23 cellular contexts compared by ENCODE assay signal in genomic region chr15:44447772-44448376, GRCh38. TPM values are rescaled to one million over a fixed set of nuclear protein-coding genes. Genes with fewer than 3 reads are reported as not detected.
DNase-seq lines count a peak whose midpoint lies in the region; ATAC-seq, FAIRE-seq and TF ChIP-seq lines count a peak whose summit lies in the region.
"Had no signal": no experiment of that assay in that cellular context is flagged by ENCODE, and none has a peak within 500 bp of the region (broad histone marks: within the 10 kb centered on the region; RNA-seq: fewer than 3 reads in every experiment).

No MANE protein-coding gene starts in this region.

- H3K27ac Mint-ChIP-seq in activated CD8-positive, alpha-beta T cell treated with anti-CD3 and anti-CD28 coated beads for 36 hours, result no peak overlapping the region

- H2BK15ac ChIP-seq in mesendoderm (replicated peaks; ENCODE audit: low read depth), result no peak overlapping the region

- H3K27me3 ChIP-seq in GM12878 (replicated peaks in 1 of 2; ENCODE audit: control insufficient read depth in 2 of 2, insufficient read depth in 2 of 2, low read length in 1 of 2), result no peaks in the 10 kb centered on the region
- H3K27me3 ChIP-seq in mesendoderm (ENCODE audit: insufficient read depth, low read length, poor library complexity), result no peaks in the 10 kb centered on the region
- no peaks in the 10 kb centered on the region for H3K27me3 ChIP-seq in upper lobe of right lung
- H3K27me3 ChIP-seq: SJCRH30 had no signal

- no peak overlapping the region for H4K8ac ChIP-seq in mesendoderm (ENCODE audit: low read depth, low read length)

- H3K4me2 ChIP-seq in GM12878 (ENCODE audit: control insufficient read depth, insufficient read depth) (no peak overlapping the region), mesendoderm (ENCODE audit: low read length) (no peak overlapping the region)
- H3K4me2 ChIP-seq: KMS-11, PC-9 had no signal

- in situ Hi-C loops in GM12878 (cut with MboI), result no loop called here

- RAD21 ChIA-PET in GM12878 (lab: Charles Lee; ENCODE audit: unreplicated experiment), result no interaction called here

- H3K4me3 ChIP-seq in GM12878, result no peak overlapping the region
- H3K4me3 ChIP-seq in mesendoderm (ENCODE audit: low read length), result no peak overlapping the region
- no peak overlapping the region for H3K4me3 ChIP-seq in upper lobe of right lung
- H3K4me3 ChIP-seq: PC-9, SJCRH30 had no signal

- H3K9me3 Mint-ChIP-seq in activated CD8-positive, alpha-beta T cell treated with anti-CD3 and anti-CD28 coated beads for 36 hours, result peaks cover 7% of the 10 kb centered on the region

- no peak for TF ChIP-seq CTCF in GM12878 (IDR thresholded peaks at IDR 0.05 in 2 of 3, conservative IDR thresholded peaks at IDR 0.05 in 1 of 3; ENCODE audit: control insufficient read depth in 2 of 3, extremely low read depth in 1 of 3, insufficient read depth in 1 of 3, low read depth in 3 of 3, low read length in 3 of 3)
- TF ChIP-seq CTCF in upper lobe of right lung (IDR thresholded peaks at IDR 0.05), result no peak
- TF ChIP-seq CTCF in activated CD8-positive, alpha-beta T cell treated with anti-CD3 and anti-CD28 coated beads for 36 hours (IDR thresholded peaks at IDR 0.05), result no peak

- 0 out of 2 replicates have a peak, but pooled peaks have one; percentile 22 for TF ChIP-seq POLR2A in GM12878 (IDR thresholded peaks at IDR 0.05; ENCODE audit: low read depth, low read length)

- peaks cover 65% of the 10 kb centered on the region for H3K79me2 ChIP-seq in GM12878 (ENCODE audit: control insufficient read depth, insufficient read depth, low read length)
- peaks cover 58% of the 10 kb centered on the region for H3K79me2 ChIP-seq in mesendoderm (ENCODE audit: control insufficient read depth, insufficient read depth, low read length)

- DNase-seq in Right ventricle myocardium inferior (ENCODE audit: missing footprints), result no peak
- no peak for DNase-seq in cardiac septum (ENCODE audit: low spot score)
- no peak for DNase-seq in GM12878 (ENCODE audit: low read depth, low spot score)
- DNase-seq in mesendoderm, result no peak
- no peak for DNase-seq in upper lobe of right lung
- no peak for DNase-seq in NCI-H2227 treated with DMSO at 0.1 percent for 48 hours (lab: John Stamatoyannopoulos, UW)
- DNase-seq in activated CD8-positive, alpha-beta memory T cell treated with anti-CD3 and anti-CD28 coated beads, Interleukin-2, amount 50 U/mL, for 48 hours, result no peak
- no peak for DNase-seq in activated CD8-positive, alpha-beta T cell treated with anti-CD3 and anti-CD28 coated beads for 36 hours
- DNase-seq: CD8-positive, alpha-beta memory T cell; NCI-H1105; NCI-H146; NCI-H2029; NCI-H226; NCI-H510A treated with DMSO at 0.1 percent for 48 hours; NCI-H748 treated with DMSO at 0.1 percent for 48 hours; PC-9; SJCRH30 had no signal

- no peaks in the 10 kb centered on the region for H3K27me3 Mint-ChIP-seq in activated CD8-positive, alpha-beta T cell treated with anti-CD3 and anti-CD28 coated beads for 36 hours
- H3K27me3 Mint-ChIP-seq: CD8-positive, alpha-beta memory T cell had no signal

- peak overlapping the region; percentile 9 for H3K23ac ChIP-seq in mesendoderm (ENCODE audit: low read length)

- FAIRE-seq in GM12878 (lab: Jason Lieb, UNC), result no peak
- FAIRE-seq: G401.6, GM19239, H54 had no signal

- no peak for TF ChIP-seq EP300 in GM12878 (IDR thresholded peaks at IDR 0.05; ENCODE audit: borderline replicate concordance in 1 of 2, control insufficient read depth in 1 of 2, low read depth in 2 of 2, low read length in 2 of 2)

- H3K4me1 ChIP-seq in GM12878 (ENCODE audit: control insufficient read depth, insufficient read depth, low read length) (no peaks in the 10 kb centered on the region), mesendoderm (ENCODE audit: control insufficient read depth, low read depth, low read length) (no peaks in the 10 kb centered on the region), upper lobe of right lung (no peaks in the 10 kb centered on the region)
- H3K4me1 ChIP-seq: SJCRH30 had no signal

- no peaks in the 10 kb centered on the region for H4K20me1 ChIP-seq in GM12878 (ENCODE audit: control insufficient read depth, insufficient read depth)

- H3K27ac ChIP-seq in GM12878 (ENCODE audit: control insufficient read depth, insufficient read depth), result no peak overlapping the region
- H3K27ac ChIP-seq in mesendoderm (ENCODE audit: low read depth, low read length), result no peak overlapping the region
- no peak overlapping the region for H3K27ac ChIP-seq in upper lobe of right lung
- H3K27ac ChIP-seq: C4-2B, KMS-11, PC-9, RWPE1, SJCRH30 had no signal

- peak; percentile 26 for ATAC-seq in Right ventricle myocardium inferior
- no peak for ATAC-seq in GM12878
- peak; percentile 17 for ATAC-seq in upper lobe of right lung
- ATAC-seq in activated CD8-positive, alpha-beta T cell treated with anti-CD3 and anti-CD28 coated beads for 36 hours, result no peak

- peaks cover 39% of the 10 kb centered on the region for H3K4me1 Mint-ChIP-seq in activated CD8-positive, alpha-beta T cell treated with anti-CD3 and anti-CD28 coated beads for 36 hours (ENCODE audit: low read depth)

- no peak overlapping the region for H4K5ac ChIP-seq in mesendoderm (ENCODE audit: low read length)

- intact Hi-C loops in Right ventricle myocardium inferior (cut with DNase I), result no loop called here
- intact Hi-C loops in cardiac septum (cut with DNase I), result no loop called here
- intact Hi-C loops in GM12878 (cut with micrococcal nuclease; ENCODE audit: unreplicated experiment), result no loop called here
- intact Hi-C loops in upper lobe of right lung (cut with DNase I), result no loop called here
- intact Hi-C loops in activated CD8-positive, alpha-beta T cell treated with anti-CD3 and anti-CD28 coated beads for 36 hours (cut with micrococcal nuclease), result no loop called here

- CTCF ChIA-PET in GM12878 (lab: Yijun Ruan, JAX), result no interaction called here
- CTCF ChIA-PET in activated CD8-positive, alpha-beta T cell treated with anti-CD3 and anti-CD28 coated beads for 36 hours (lab: Charles Lee), result no interaction called here

- H3K36me3 Mint-ChIP-seq in activated CD8-positive, alpha-beta T cell treated with anti-CD3 and anti-CD28 coated beads for 36 hours (ENCODE audit: low read depth), result peaks cover 32% of the 10 kb centered on the region

- H3K9me3 ChIP-seq in GM12878 (replicated peaks; ENCODE audit: control insufficient read depth, insufficient read depth, low read length) (peaks cover 2% of the 10 kb centered on the region), upper lobe of right lung (no peaks in the 10 kb centered on the region)

- TF ChIP-seq RAD21 in GM12878 (IDR thresholded peaks at IDR 0.05; ENCODE audit: insufficient read depth, low read depth, low read length), result no peak

- no peak overlapping the region for H3K9ac ChIP-seq in GM12878 (ENCODE audit: control insufficient read depth, insufficient read depth, low read length)
- no peak overlapping the region for H3K9ac ChIP-seq in mesendoderm (ENCODE audit: low read length)
- H3K9ac ChIP-seq: KMS-11 had no signal

- no TSS peak for BruUV-seq in GM12878 (replicated peaks; lab: Mats Ljungman, UMichigan)

- peaks cover 16% of the 10 kb centered on the region for H3K79me1 ChIP-seq in mesendoderm (ENCODE audit: low read length)

- H2BK5ac ChIP-seq in mesendoderm (ENCODE audit: low read length), result no peak overlapping the region

- no peak overlapping the region for H2BK120ac ChIP-seq in mesendoderm (ENCODE audit: low read depth, low read length)

- H3K36me3 ChIP-seq in GM12878 (ENCODE audit: control insufficient read depth in 2 of 2, insufficient read depth in 2 of 2, low read length in 1 of 2) (peaks cover 0 to 7% of the 10 kb centered on the region in 2 experiments; a peak in 3 of 4 replicates), mesendoderm (ENCODE audit: control insufficient read depth, insufficient read depth, low read length) (no peaks in the 10 kb centered on the region), upper lobe of right lung (peaks cover 8% of the 10 kb centered on the region)

- no peak overlapping the region for H3K4ac ChIP-seq in mesendoderm (ENCODE audit: low read depth, low read length)

- SMC1A ChIA-PET in GM12878 (lab: Charles Lee; ENCODE audit: uncharacterized antibody, unreplicated experiment), result no interaction called here

- H2AK5ac ChIP-seq in mesendoderm (ENCODE audit: low read length), result no peak overlapping the region

- no peak overlapping the region for H3K18ac ChIP-seq in mesendoderm (ENCODE audit: low read length)

- WGBS in GM12878 (ENCODE audit: insufficient coverage, insufficient replicate concordance, low lambda C conversion rate, missing lambda C conversion rate), result 98% methylated on average over 11 of the region's 11 CpGs
- WGBS in mesendoderm (ENCODE audit: extremely low coverage, insufficient coverage, low lambda C conversion rate), result no CpG with 5 or more reads among the region's 11 CpGs

- H3K4me3 Mint-ChIP-seq in activated CD8-positive, alpha-beta T cell treated with anti-CD3 and anti-CD28 coated beads for 36 hours, result no peak overlapping the region

- POLR2A ChIA-PET in GM12878 (lab: Charles Lee), result interaction anchor here (1.2 kb wide), 1 partner anchor 20 kb away, joined by 3 read pairs; the partner anchor contains the start of gene CTDSPL2
- POLR2A ChIA-PET in activated CD8-positive, alpha-beta T cell treated with anti-CD3 and anti-CD28 coated beads for 36 hours (lab: Charles Lee), result interaction anchor here (0.7 kb wide), 1 partner anchor 17 kb away, joined by 4 read pairs; no protein-coding TSS in a partner anchor

- H3K56ac ChIP-seq in mesendoderm (ENCODE audit: low read length), result no peak overlapping the region

- H2AFZ ChIP-seq in GM12878 (ENCODE audit: control insufficient read depth, low read depth, low read length), result no peak overlapping the region
- H2AFZ ChIP-seq: PC-9 had no signal

RNA-seq across cellular contexts. Expression of gene CTDSPL2, which starts 20.4 kb away (rescaled TPM):
- total RNA-seq in Right ventricle myocardium inferior, result 16.0 TPM
- 19.0 TPM for total RNA-seq in cardiac septum
- total RNA-seq in GM12878 (2013; cell fraction: nucleolus; rRNA removed), result 254 and 299 TPM in 2 replicates
- 71.0 and 77.1 TPM in 2 replicates for total RNA-seq in GM12878 (2014; rRNA removed)
- 61.6 and 62.1 TPM in 2 replicates for total RNA-seq in GM12878 (2014; rRNA removed; fragmentation: Illumina TruSeq; extraction: Trizol)
- 48.0 and 49.5 TPM in 2 replicates for total RNA-seq in GM12878 (2021)
- polyA plus RNA-seq in GM12878 (2011; ENCODE audit: low read depth), result 5.8 TPM
- 60.7 and 89.1 TPM in 2 replicates for polyA plus RNA-seq in GM12878 (2011; rRNA removed)
- 20.1 and 26.4 TPM in 2 replicates for polyA plus RNA-seq in GM12878 (2011; cell fraction: cytosol; rRNA removed)
- 26.3 and 34.2 TPM in 2 replicates for polyA plus RNA-seq in GM12878 (2011; cell fraction: nucleus; rRNA removed)
- polyA plus RNA-seq in GM12878 (2012), result 18.8 and 25.4 TPM in 2 replicates
- polyA plus RNA-seq in GM12878 (2014; fragmentation: Illumina TruSeq; extraction: Trizol), result 48.6 and 53.7 TPM in 2 replicates
- polyA plus RNA-seq in GM12878 (2014; fragmentation: Nextera tagmentation; extraction: Ambion mirVana), result 10 to 100 TPM; 10.7 to 14.3 TPM
- polyA plus RNA-seq in GM12878 (2014; rRNA removed), result 22.9 and 34.8 TPM in 2 replicates
- polyA plus RNA-seq in GM12878 (2016; fragmentation: Nextera tagmentation; extraction: Ambion mirVana), result 10 to 100 TPM; 41.0 to 41.3 TPM
- polyA minus RNA-seq in GM12878 (2011; rRNA and poly(A)+ RNA removed), result 94.8 and 152 TPM in 2 replicates
- polyA minus RNA-seq in GM12878 (2011; cell fraction: cytosol; rRNA and poly(A)+ RNA removed), result 37.2 and 47.1 TPM in 2 replicates
- polyA minus RNA-seq in GM12878 (2011; cell fraction: nucleus; rRNA and poly(A)+ RNA removed), result 111 and 167 TPM in 2 replicates
- polyA plus RNA-seq in mesendoderm (2013, experiment 1 of 2), result 52.1 TPM
- polyA plus RNA-seq in mesendoderm (2013, experiment 2 of 2), result 51.3 TPM
- 34.1 TPM for total RNA-seq in upper lobe of right lung
- total RNA-seq in activated CD8-positive, alpha-beta T cell treated with anti-CD3 and anti-CD28 coated beads for 36 hours, result 10 to 100 TPM; 74.3 to 75.1 TPM

Comparison
In these comparisons a context has a peak if more than half of its experiments do, and no peak if none do; other contexts are left out.
1. ATAC-seq: peak in Right ventricle myocardium inferior (single experiment) and upper lobe of right lung (single experiment); none in GM12878 (single experiment) and activated CD8-positive, alpha-beta T cell treated with anti-CD3 and anti-CD28 coated beads for 36 hours (single experiment).